Comparison of ENCODE assay signal across 27 cellular contexts in the genomic region with DNA sequence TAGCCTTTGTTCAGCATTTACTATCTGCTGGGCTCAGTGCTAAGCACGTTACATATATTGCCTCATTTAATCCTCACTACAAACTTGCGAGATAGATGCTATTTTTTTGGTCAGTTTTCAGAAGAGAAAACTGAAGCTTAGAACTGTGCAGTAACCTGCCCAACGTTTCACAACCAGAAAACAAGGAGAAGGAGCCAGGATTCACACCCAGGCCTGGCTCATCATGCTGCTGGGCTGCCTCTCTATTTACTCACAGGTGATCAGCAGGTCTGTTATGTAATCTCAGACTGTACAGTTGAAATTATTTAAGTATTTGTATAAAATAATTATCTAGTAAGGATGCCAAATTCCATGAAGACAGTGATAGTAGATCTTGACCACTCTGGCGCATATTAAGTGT. TPM values are rescaled to one million over a fixed set of nuclear protein-coding genes. Genes with fewer than 3 reads are reported as not detected.
DNase-seq lines count a peak whose midpoint lies in the region; ATAC-seq lines count a peak whose summit lies in the region.
"Had no signal": no experiment of that assay in that cellular context is flagged by ENCODE, and none has a peak within 500 bp of the region (broad histone marks: within the 10 kb centered on the region; RNA-seq: fewer than 3 reads in every experiment).

No MANE protein-coding gene starts in this region.

- H3K9me3 Mint-ChIP-seq in T-cell: peaks cover 0 to 5% (median 4%) of the 10 kb centered on the region in 3 donors

- CTCF ChIA-PET in T-cell (lab: Charles Lee): interaction anchor here (0.9 to 1.0 kb wide), 3 partner anchors 11 to 77 kb away, joined by 3 to 4 read pairs (median 3); no protein-coding TSS in a partner anchor

- POLR2A ChIA-PET in T-cell (lab: Charles Lee): no interaction called here

- no peak for DNase-seq in T-cell
- DNase-seq in activated gamma-delta T cell treated with Interleukin-2 at 50 U/mL for 16 hours: no peak
- DNase-seq in COR-L47 (lab: John Stamatoyannopoulos, UW): no peak
- no peak for DNase-seq in caudate nucleus (lab: John Stamatoyannopoulos, UW)
- DNase-seq: C1 segment of cervical spinal cord; foreskin melanocyte; heart left ventricle; NCI-H1092; NCI-H1694; NCI-H446; NCI-H82; SIG-M5; stimulated activated naive CD4-positive, alpha-beta T cell treated with Interleukin-2 at 50 U/mL for 16 hours; T-helper 9 cell had no signal

- H3K4me3 Mint-ChIP-seq in T-cell: peak overlapping the region in 2 of 3 donors; percentile 41 to 68
- H3K4me3 Mint-ChIP-seq: dendritic cell treated with granulocyte-macrophage colony-stimulating factor and Interleukin-4, amounts not matched to agents 40 ng/mL and 50 ng/mL, for 4 days; neural crest cell had no signal

- no peak overlapping the region for H3K9ac ChIP-seq in BLaER1
- H3K9ac ChIP-seq in BLaER1 treated with 17β-estradiol and CSF1 and Interleukin-3, amounts not matched to agents 10 nM and 100 nM: no peak overlapping the region
- H3K9ac ChIP-seq: parathyroid adenoma had no signal

- ATAC-seq in T-cell (replicated peaks in 1 of 4) (peak in 2 of 4 experiments; percentile 11 to 33), esophagus mucosa (peak; percentile 88), HG03097 (IDR thresholded peaks at IDR 0.05; ENCODE audit: low FRiP score, unreplicated experiment) (no peak)
- ATAC-seq: heart left ventricle had no signal

- peak overlapping the region; percentile 18 for H3K4me2 ChIP-seq in BLaER1
- H3K4me2 ChIP-seq in BLaER1 treated with 17β-estradiol and CSF1 and Interleukin-3, amounts not matched to agents 10 nM and 100 nM: peak overlapping the region; percentile 29 to 69 (median 50); a peak in 18 of 22 replicates
- H3K4me2 ChIP-seq: smooth muscle cell had no signal

- H4K20me1 ChIP-seq in BLaER1: no peaks in the 10 kb centered on the region
- H4K20me1 ChIP-seq in BLaER1 treated with 17β-estradiol and CSF1 and Interleukin-3, amounts not matched to agents 10 nM and 100 nM: no peaks in the 10 kb centered on the region

- peaks cover 0 to 11% of the 10 kb centered on the region in 2 donors for H3K27me3 Mint-ChIP-seq in T-cell

- H3K36me3 ChIP-seq in BLaER1: no peaks in the 10 kb centered on the region
- H3K36me3 ChIP-seq in BLaER1 treated with 17β-estradiol and CSF1 and Interleukin-3, amounts not matched to agents 10 nM and 100 nM: no peaks in the 10 kb centered on the region
- H3K36me3 ChIP-seq: heart left ventricle, right atrium auricular region, thoracic aorta had no signal

- H3K4me1 ChIP-seq in BLaER1: peaks cover 18% of the 10 kb centered on the region
- peaks cover 8 to 39% (median 24%) of the 10 kb centered on the region in 10 experiments; a peak in 19 of 20 replicates for H3K4me1 ChIP-seq in BLaER1 treated with 17β-estradiol and CSF1 and Interleukin-3, amounts not matched to agents 10 nM and 100 nM
- H3K4me1 ChIP-seq: parathyroid adenoma, right atrium auricular region had no signal

- H3K27ac Mint-ChIP-seq in T-cell: peak overlapping the region in 1 of 2 donors; percentile 8
- H3K27ac Mint-ChIP-seq: dendritic cell treated with granulocyte-macrophage colony-stimulating factor and Interleukin-4, amounts not matched to agents 40 ng/mL and 50 ng/mL, for 4 days had no signal

- H3K4me1 Mint-ChIP-seq in T-cell: peaks cover 58 to 78% (median 68%) of the 10 kb centered on the region in 3 donors
- H3K4me1 Mint-ChIP-seq: neural crest cell had no signal

- H3K27ac ChIP-seq in BLaER1 (no peak overlapping the region), caudate nucleus (ENCODE audit: low read depth, low read length) (no peak overlapping the region)
- no peak overlapping the region for H3K27ac ChIP-seq in BLaER1 treated with 17β-estradiol and CSF1 and Interleukin-3, amounts not matched to agents 10 nM and 100 nM
- H3K27ac ChIP-seq: heart left ventricle, parathyroid adenoma, right atrium auricular region, thoracic aorta had no signal

- no peaks in the 10 kb centered on the region for H3K9me3 ChIP-seq in BLaER1
- peaks cover 0 to 15% (median 3%) of the 10 kb centered on the region in 11 experiments; a peak in 4 of 22 replicates for H3K9me3 ChIP-seq in BLaER1 treated with 17β-estradiol and CSF1 and Interleukin-3, amounts not matched to agents 10 nM and 100 nM (replicated peaks in 1 of 11)
- H3K9me3 ChIP-seq: thoracic aorta had no signal

- no peaks in the 10 kb centered on the region for H3K36me3 Mint-ChIP-seq in T-cell

- no peak overlapping the region for H3K4me3 ChIP-seq in BLaER1
- no peak overlapping the region for H3K4me3 ChIP-seq in BLaER1 treated with 17β-estradiol and CSF1 and Interleukin-3, amounts not matched to agents 10 nM and 100 nM
- H3K4me3 ChIP-seq: heart left ventricle, right atrium auricular region, smooth muscle cell, thoracic aorta had no signal

- no peaks in the 10 kb centered on the region for H3K27me3 ChIP-seq in BLaER1
- no peaks in the 10 kb centered on the region for H3K27me3 ChIP-seq in BLaER1 treated with 17β-estradiol and CSF1 and Interleukin-3, amounts not matched to agents 10 nM and 100 nM
- H3K27me3 ChIP-seq: heart left ventricle, right atrium auricular region had no signal

RNA-seq across cellular contexts. Expression of gene SPTSSB, which starts 24.3 kb away (rescaled TPM):
- total RNA-seq in T-cell (1 to 10 TPM in 1 of 5 donors, under 1 TPM in 4; 0.12 to 2.3 (median 0.56) TPM), esophagus mucosa (3.2 TPM)
- total RNA-seq: activated CD4-positive, alpha-beta T cell treated with anti-CD3 and anti-CD28 coated beads, Interleukin-2, amount 10 ng/mL, durations not matched to agents 7 days and 5 days; kidney epithelial cell; LHCN-M2; right atrium auricular region; thoracic aorta had no signal
